ENCODE assay signal across 10 cellular contexts in the genomic region with DNA sequence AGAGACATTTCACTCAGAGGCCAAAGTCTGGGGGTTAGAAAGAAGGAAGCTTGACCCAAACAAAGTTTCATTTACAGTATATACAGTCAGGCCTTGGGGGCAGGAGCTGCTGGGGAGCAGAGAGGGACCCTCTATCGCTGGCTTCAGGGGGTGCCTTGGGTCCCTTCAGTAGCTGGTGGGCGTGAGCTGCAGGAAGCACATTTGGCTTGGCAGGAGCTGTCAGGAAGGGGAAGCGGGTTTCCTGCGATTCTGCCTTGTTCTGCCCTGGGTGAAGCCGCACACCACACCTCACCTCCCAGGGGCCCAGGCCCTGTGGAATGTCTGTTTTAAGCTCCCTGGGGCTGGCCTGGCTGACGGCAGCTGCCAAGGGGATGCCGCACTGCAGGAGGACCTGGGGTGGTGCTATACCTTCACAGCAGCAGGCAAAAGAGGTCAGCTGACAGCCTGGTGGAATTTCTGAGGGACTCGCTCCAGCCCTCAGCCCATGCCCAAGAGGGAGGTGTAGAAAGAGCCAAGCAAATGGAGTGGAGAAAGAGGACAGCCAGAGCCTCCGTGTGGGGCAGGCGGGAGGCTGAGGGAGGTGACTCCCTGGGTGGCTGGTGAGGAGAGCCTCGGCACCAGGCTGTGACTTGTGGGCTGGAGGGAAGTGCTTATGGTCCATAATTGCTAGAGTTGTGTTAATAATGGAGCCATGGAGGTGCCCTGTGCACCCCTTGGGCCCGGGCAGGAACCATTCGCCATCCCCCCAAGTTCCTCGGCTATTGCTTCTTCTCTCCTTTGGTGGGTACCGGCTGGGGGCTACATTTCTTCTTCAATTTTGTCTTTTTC. TPM values are rescaled to one million over a fixed set of nuclear protein-coding genes. Genes with fewer than 3 reads are reported as not detected.
DNase-seq lines count a peak whose midpoint lies in the region; ATAC-seq and TF ChIP-seq lines count a peak whose summit lies in the region.
"Had no signal": no experiment of that assay in that cellular context is flagged by ENCODE, and none has a peak within 500 bp of the region (broad histone marks: within the 10 kb centered on the region; RNA-seq: fewer than 3 reads in every experiment).

No MANE protein-coding gene starts in this region.

- peaks cover 24% of the 10 kb centered on the region for H3K4me1 ChIP-seq in hepatocyte (ENCODE audit: insufficient read depth)

- no peak for TF ChIP-seq CTCF in hepatocyte (IDR thresholded peaks at IDR 0.05; ENCODE audit: poor library complexity)
- peak; percentile 6 for TF ChIP-seq CTCF in retinal pigment epithelial cell (conservative IDR thresholded peaks at IDR 0.05; ENCODE audit: low read depth, low read length)

- H3K27me3 Mint-ChIP-seq in activated T-helper 1 cell treated with anti-CD3 and anti-CD28 coated beads, Interleukin-12 subunit alpha, Interleukin-12 subunit beta, Interleukin-2, Interleukin-4 antibody, amounts not matched to agents 30 ng/mL and 10 ng/mL and 1 ng/mL, durations not matched to agents 14 hours and 24 hours and 36 hours (ENCODE audit: insufficient read depth) = peaks cover 4% of the 10 kb centered on the region

- H3K9me2 ChIP-seq in hepatocyte (replicated peaks; ENCODE audit: insufficient read depth) = no peaks in the 10 kb centered on the region

- no peaks in the 10 kb centered on the region for H3K9me3 Mint-ChIP-seq in activated T-helper 1 cell treated with anti-CD3 and anti-CD28 coated beads, Interleukin-12 subunit alpha, Interleukin-12 subunit beta, Interleukin-2, Interleukin-4 antibody, amounts not matched to agents 30 ng/mL and 10 ng/mL and 1 ng/mL, durations not matched to agents 14 hours and 24 hours and 36 hours
- H3K9me3 Mint-ChIP-seq: H9 had no signal

- peak overlapping the region; percentile 94 for H3K27ac ChIP-seq in hepatocyte

- H3K4me3 Mint-ChIP-seq in activated T-helper 1 cell treated with anti-CD3 and anti-CD28 coated beads, Interleukin-12 subunit alpha, Interleukin-12 subunit beta, Interleukin-2, Interleukin-4 antibody, amounts not matched to agents 30 ng/mL and 10 ng/mL and 1 ng/mL, durations not matched to agents 14 hours and 24 hours and 36 hours = no peak overlapping the region
- H3K4me3 Mint-ChIP-seq: H9 had no signal

- no peaks in the 10 kb centered on the region for H4K20me1 ChIP-seq in hepatocyte (ENCODE audit: insufficient read depth, poor library complexity, severe bottlenecking)

- peak; percentile 70 for DNase-seq in H7
- no peak for DNase-seq in activated T-helper 1 cell treated with anti-CD3 and anti-CD28 coated beads, Interleukin-12 subunit alpha, Interleukin-12 subunit beta, Interleukin-2, Interleukin-4 antibody, amounts not matched to agents 30 ng/mL and 10 ng/mL and 1 ng/mL, durations not matched to agents 14 hours and 24 hours and 36 hours (ENCODE audit: low spot score)
- peak; percentile 47 for DNase-seq in hepatocyte (ENCODE audit: low spot score)
- no peak for DNase-seq in retinal pigment epithelial cell (ENCODE audit: low read depth)
- no peak for DNase-seq in AG20443 (ENCODE audit: low spot score)
- DNase-seq in activated effector memory CD4-positive, alpha-beta T cell treated with Interleukin-2 at 50 U/mL for 16 hours = no peak
- DNase-seq: H9, MM.1S had no signal

- peak overlapping the region; percentile 46 for H3K4me2 ChIP-seq in hepatocyte

- H3K4me1 Mint-ChIP-seq in activated T-helper 1 cell treated with anti-CD3 and anti-CD28 coated beads, Interleukin-12 subunit alpha, Interleukin-12 subunit beta, Interleukin-2, Interleukin-4 antibody, amounts not matched to agents 30 ng/mL and 10 ng/mL and 1 ng/mL, durations not matched to agents 14 hours and 24 hours and 36 hours (ENCODE audit: low read depth) = peaks cover 17% of the 10 kb centered on the region

- no peaks in the 10 kb centered on the region for H3K79me2 ChIP-seq in hepatocyte

- 76% methylated on average over 15 of the region's 15 CpGs for WGBS in hepatocyte (ENCODE audit: low lambda C conversion rate, missing lambda C conversion rate)

- no peak overlapping the region for H2AFZ ChIP-seq in hepatocyte

- H3K9me3 ChIP-seq in hepatocyte (ENCODE audit: low read depth) = no peaks in the 10 kb centered on the region

- intact Hi-C loops in activated T-helper 1 cell treated with anti-CD3 and anti-CD28 coated beads, Interleukin-12 subunit alpha, Interleukin-12 subunit beta, Interleukin-2, Interleukin-4 antibody, amounts not matched to agents 30 ng/mL and 10 ng/mL and 1 ng/mL, durations not matched to agents 14 hours and 24 hours and 36 hours (cut with micrococcal nuclease) = no loop called here

- ATAC-seq in GM18520 (IDR thresholded peaks at IDR 0.05; ENCODE audit: unreplicated experiment) (no peak), HG03108 (IDR thresholded peaks at IDR 0.05; ENCODE audit: unreplicated experiment) (no peak)

- H3K36me3 Mint-ChIP-seq in activated T-helper 1 cell treated with anti-CD3 and anti-CD28 coated beads, Interleukin-12 subunit alpha, Interleukin-12 subunit beta, Interleukin-2, Interleukin-4 antibody, amounts not matched to agents 30 ng/mL and 10 ng/mL and 1 ng/mL, durations not matched to agents 14 hours and 24 hours and 36 hours (ENCODE audit: low read depth) = no peaks in the 10 kb centered on the region

- H3K36me3 ChIP-seq in H7 (replicated peaks; ENCODE audit: control insufficient read depth, insufficient read depth, low read length) (no peaks in the 10 kb centered on the region), hepatocyte (replicated peaks; ENCODE audit: insufficient read depth, low read depth) (no peaks in the 10 kb centered on the region)

- peak overlapping the region; percentile 46 for H3K27ac Mint-ChIP-seq in activated T-helper 1 cell treated with anti-CD3 and anti-CD28 coated beads, Interleukin-12 subunit alpha, Interleukin-12 subunit beta, Interleukin-2, Interleukin-4 antibody, amounts not matched to agents 30 ng/mL and 10 ng/mL and 1 ng/mL, durations not matched to agents 14 hours and 24 hours and 36 hours

- H3K4me3 ChIP-seq in H7 (ENCODE audit: insufficient read depth, low read depth, low read length) (no peak overlapping the region), hepatocyte (no peak overlapping the region), retinal pigment epithelial cell (ENCODE audit: low read length) (no peak overlapping the region)

- H3K27me3 ChIP-seq in H7 (ENCODE audit: control insufficient read depth, insufficient read depth, low read length) = no peaks in the 10 kb centered on the region; the same call in 1 of the 2 replicates
- H3K27me3 ChIP-seq in hepatocyte = no peaks in the 10 kb centered on the region

RNA-seq across cellular contexts. Expression of a gene that starts 43.9 kb away (rescaled TPM):
- 1.5 and 1.9 TPM in 2 replicates for total RNA-seq in H7 (2014; rRNA removed; shearing (Covaris generic))
- total RNA-seq in activated T-helper 1 cell treated with anti-CD3 and anti-CD28 coated beads, Interleukin-12 subunit alpha, Interleukin-12 subunit beta, Interleukin-2, Interleukin-4 antibody, amounts not matched to agents 30 ng/mL and 10 ng/mL and 1 ng/mL, durations not matched to agents 14 hours and 24 hours and 36 hours = 249 and 257 TPM in 2 replicates
- total RNA-seq in hepatocyte = 22.6 and 26.5 TPM in 2 replicates
- 11.5 and 15.1 TPM in 2 replicates for polyA plus RNA-seq in hepatocyte

Comparison
In these comparisons a context has a peak if more than half of its experiments do, and no peak if none do; other contexts are left out.
1. DNase-seq: peak in H7 (single experiment) and hepatocyte (single experiment); none in activated T-helper 1 cell treated with anti-CD3 and anti-CD28 coated beads, Interleukin-12 subunit alpha, Interleukin-12 subunit beta, Interleukin-2, Interleukin-4 antibody, amounts not matched to agents 30 ng/mL and 10 ng/mL and 1 ng/mL, durations not matched to agents 14 hours and 24 hours and 36 hours (single experiment), retinal pigment epithelial cell (single experiment), AG20443 (single experiment) and activated effector memory CD4-positive, alpha-beta T cell treated with Interleukin-2 at 50 U/mL for 16 hours (single experiment).